10 cellular contexts compared by ENCODE assay signal in genomic region chr3:148990211-148990610, GRCh38. TPM values are rescaled to one million over a fixed set of nuclear protein-coding genes. Genes with fewer than 3 reads are reported as not detected.
DNase-seq lines count a peak whose midpoint lies in the region; ATAC-seq and TF ChIP-seq lines count a peak whose summit lies in the region.
"Had no signal": no experiment of that assay in that cellular context is flagged by ENCODE, and none has a peak within 500 bp of the region (broad histone marks: within the 10 kb centered on the region; RNA-seq: fewer than 3 reads in every experiment).

No MANE protein-coding gene starts in this region.

- no peaks in the 10 kb centered on the region for H3K9me3 Mint-ChIP-seq in endodermal cell

- peaks cover 13% of the 10 kb centered on the region for H3K27me3 Mint-ChIP-seq in endodermal cell (ENCODE audit: insufficient read depth)

- no peak overlapping the region for H3K27ac Mint-ChIP-seq in endodermal cell

- H3K4me1 Mint-ChIP-seq in endodermal cell: peaks cover 19% of the 10 kb centered on the region

- H3K36me3 ChIP-seq in BLaER1 treated with 17β-estradiol and CSF1 and Interleukin-3, amounts not matched to agents 10 nM and 100 nM: peaks cover 13 to 20% (median 14%) of the 10 kb centered on the region in 11 experiments
- H3K36me3 ChIP-seq in endodermal cell (ENCODE audit: control insufficient read depth, insufficient read depth, low read length) (peaks cover 7% of the 10 kb centered on the region), adrenal gland (replicated peaks in 1 of 2) (peaks cover 0 to 10% of the 10 kb centered on the region in 2 donors)

- H3K4me3 ChIP-seq in BLaER1 treated with 17β-estradiol and CSF1 and Interleukin-3, amounts not matched to agents 10 nM and 100 nM: peak overlapping the region in 8 of 10 experiments; percentile 74 to 93 (median 86); a peak in 8 of 20 replicates
- H3K4me3 ChIP-seq in endodermal cell (ENCODE audit: low read length) (no peak overlapping the region), adrenal gland (no peak overlapping the region)

- peaks cover 20 to 42% (median 29%) of the 10 kb centered on the region in 10 experiments for H3K4me1 ChIP-seq in BLaER1 treated with 17β-estradiol and CSF1 and Interleukin-3, amounts not matched to agents 10 nM and 100 nM
- H3K4me1 ChIP-seq in endodermal cell (ENCODE audit: control insufficient read depth, insufficient read depth, low read length) (peaks cover 6% of the 10 kb centered on the region), adrenal gland (replicated peaks in 1 of 2) (peaks cover 8 to 13% of the 10 kb centered on the region in 2 donors)

- in situ Hi-C loops in KBM-7 (cut with MboI; ENCODE audit: low pct_unique_long_range_greater_than_20kb, low sequenced_read_pairs): no loop called here

- H3K4me3 Mint-ChIP-seq in endodermal cell: peak overlapping the region; percentile 65

- no peak for TF ChIP-seq POLR2A in adrenal gland (IDR thresholded peaks at IDR 0.05)

- intact Hi-C loops in adrenal gland (cut with DNase I): no loop called here

- H3K9ac ChIP-seq in BLaER1 treated with 17β-estradiol and CSF1 and Interleukin-3, amounts not matched to agents 10 nM and 100 nM: peak overlapping the region in 7 of 11 experiments; percentile 87 to 94 (median 92); a peak in 7 of 22 replicates
- no peak overlapping the region for H3K9ac ChIP-seq in endodermal cell (ENCODE audit: extremely low read depth, low read length, poor library complexity, severe bottlenecking)

- peak overlapping the region; percentile 71 to 93 (median 82) for H3K4me2 ChIP-seq in BLaER1 treated with 17β-estradiol and CSF1 and Interleukin-3, amounts not matched to agents 10 nM and 100 nM

- no peaks in the 10 kb centered on the region for H3K27me3 ChIP-seq in BLaER1 treated with 17β-estradiol and CSF1 and Interleukin-3, amounts not matched to agents 10 nM and 100 nM
- H3K27me3 ChIP-seq in endodermal cell (ENCODE audit: control insufficient read depth, insufficient read depth, low read length, poor library complexity, severe bottlenecking): peaks cover 5% of the 10 kb centered on the region
- H3K27me3 ChIP-seq in adrenal gland: no peaks in the 10 kb centered on the region

- peak; percentile 50 for ATAC-seq in GM19452 (IDR thresholded peaks at IDR 0.05; ENCODE audit: unreplicated experiment)

- WGBS in endodermal cell (ENCODE audit: insufficient coverage in 1 of 2, insufficient read length in 1 of 2), 2 experiments: 96 to 100% methylated on average over 2 to 4 of the region's 4 CpGs
- 64 to 84% (median 75%) methylated on average over 4 of the region's 4 CpGs for WGBS in adrenal gland, 4 donors

- DNase-seq in KBM-7 (peak; percentile 8), endodermal cell (no peak), adrenal gland (no peak), SHP77 (lab: John Stamatoyannopoulos, UW) (no peak), NCI-H226 (no peak), ecto neural progenitor cell (ENCODE audit: low spot score) (no peak)
- DNase-seq: aorta, NCI-H2107 had no signal

- peak overlapping the region in 5 of 11 experiments; percentile 94 to 97 (median 95); a peak in 9 of 22 replicates for H3K27ac ChIP-seq in BLaER1 treated with 17β-estradiol and CSF1 and Interleukin-3, amounts not matched to agents 10 nM and 100 nM
- H3K27ac ChIP-seq in endodermal cell (ENCODE audit: low read depth, low read length) (no peak overlapping the region), adrenal gland (no peak overlapping the region)

- TF ChIP-seq CTCF in endodermal cell (conservative IDR thresholded peaks at IDR 0.05) (no peak), adrenal gland (IDR thresholded peaks at IDR 0.05) (no peak)

- peaks cover 5% of the 10 kb centered on the region for H3K36me3 Mint-ChIP-seq in endodermal cell (ENCODE audit: low read depth)

- H4K20me1 ChIP-seq in BLaER1 treated with 17β-estradiol and CSF1 and Interleukin-3, amounts not matched to agents 10 nM and 100 nM: peaks cover 0 to 23% (median 4%) of the 10 kb centered on the region in 11 experiments; a peak in 8 of 22 replicates

- H3K9me3 ChIP-seq in BLaER1 treated with 17β-estradiol and CSF1 and Interleukin-3, amounts not matched to agents 10 nM and 100 nM (replicated peaks in 1 of 11): no peaks in the 10 kb centered on the region
- H3K9me3 ChIP-seq in endodermal cell (ENCODE audit: control insufficient read depth, low read length) (no peaks in the 10 kb centered on the region), adrenal gland (replicated peaks in 1 of 3) (no peaks in the 10 kb centered on the region)

RNA-seq across cellular contexts. Expression of gene GYG1, which starts 1.1 kb away (rescaled TPM):
- total RNA-seq in endodermal cell (10 to 100 TPM; 22.2 to 30.6 TPM), adrenal gland (10 to 100 TPM; 25.6 to 53.6 (median 38.7) TPM)
- polyA plus RNA-seq in endodermal cell (2013, experiment 1 of 2): 32.5 TPM
- 27.9 TPM for polyA plus RNA-seq in endodermal cell (2013, experiment 2 of 2)
- 10 to 100 TPM; 17.3 to 52.5 (median 21.7) TPM for polyA plus RNA-seq in adrenal gland

Comparison
In these comparisons a context has a peak if more than half of its experiments do, and no peak if none do; other contexts are left out.
1. H3K4me3 ChIP-seq: peak in BLaER1 treated with 17β-estradiol and CSF1 and Interleukin-3, amounts not matched to agents 10 nM and 100 nM (8 of 10); none in endodermal cell (single experiment) and adrenal gland (0 of 4).